9 cellular contexts compared by ENCODE assay signal in genomic region chr18:11752116-11752911, GRCh38.
DNase-seq lines count a peak whose midpoint lies in the region; ATAC-seq, FAIRE-seq and TF ChIP-seq lines count a peak whose summit lies in the region.
"Had no signal": no experiment of that assay in that cellular context is flagged by ENCODE, and none has a peak within 500 bp of the region (broad histone marks: within the 10 kb centered on the region; RNA-seq: fewer than 3 reads in every experiment).

No MANE protein-coding gene starts in this region.

- no peak overlapping the region for H3K9ac ChIP-seq in PC-3 (ENCODE audit: low read length)

- peak overlapping the region; percentile 52 for H3K4me2 ChIP-seq in PC-3 (ENCODE audit: low read length)

- H4K20me1 ChIP-seq in PC-3 (ENCODE audit: low read length), result no peaks in the 10 kb centered on the region

- H3K79me2 ChIP-seq in PC-3 (ENCODE audit: low read length), result no peaks in the 10 kb centered on the region

- H3F3A ChIP-seq in PC-3 (ENCODE audit: low read length, unreplicated experiment), result no peaks in the 10 kb centered on the region

- no peak for TF ChIP-seq CTCF in PC-3 (conservative IDR thresholded peaks at IDR 0.05; ENCODE audit: low read depth, low read length)
- no peak for TF ChIP-seq CTCF in esophagus squamous epithelium (IDR thresholded peaks at IDR 0.05)
- TF ChIP-seq CTCF in ovary (IDR thresholded peaks at IDR 0.05), result no peak

- 0 to 14% methylated on average over 16 to 20 of the region's 64 CpGs for WGBS in esophagus squamous epithelium, 2 donors
- WGBS in ovary, 3 donors, result 1% methylated on average over 54 to 64 of the region's 64 CpGs

- peak overlapping the region; percentile 2; the same call in 1 of the 2 replicates for H2AFZ ChIP-seq in PC-3 (ENCODE audit: low read length)

- POLR2A ChIA-PET in PC-3 (lab: Charles Lee; ENCODE audit: unreplicated experiment), result no interaction called here

- ATAC-seq in PC-3 (peak; percentile 68), HG03108 (IDR thresholded peaks at IDR 0.05; ENCODE audit: unreplicated experiment) (no peak), HG02852 (IDR thresholded peaks at IDR 0.05; ENCODE audit: unreplicated experiment) (no peak)

- DNase-seq in GM18507 (ENCODE audit: extremely low spot score, insufficient read length, low read depth), result peak; percentile 25
- DNase-seq in PC-3, result peak; percentile 41
- no peak for DNase-seq in esophagus squamous epithelium (lab: John Stamatoyannopoulos, UW)
- no peak for DNase-seq in ovary
- no peak for DNase-seq in NK-92 treated with Interleukin-12 subunit alpha and Interleukin-12 subunit beta, amount 100 ng/mL, for 24 hours (lab: John Stamatoyannopoulos, UW)
- DNase-seq in stimulated activated CD4-positive, alpha-beta T cell treated with anti-CD3 and anti-CD28 coated beads, Interleukin-4, amount 100 ng/mL, for 1 hour, result no peak

- H3K36me3 ChIP-seq in PC-3 (ENCODE audit: low read depth, low read length) (no peaks in the 10 kb centered on the region), esophagus squamous epithelium (no peaks in the 10 kb centered on the region), ovary (no peaks in the 10 kb centered on the region)

- H3K9me2 ChIP-seq in PC-3 (replicated peaks; ENCODE audit: low read length), result no peaks in the 10 kb centered on the region

- no peak for TF ChIP-seq EP300 in ovary (IDR thresholded peaks at IDR 0.05)

- intact Hi-C loops in PC-3 (cut with micrococcal nuclease) (no loop called here), esophagus squamous epithelium (cut with DNase I) (no loop called here), ovary (cut with DNase I) (no loop called here)

- CTCF ChIA-PET in PC-3 (lab: Charles Lee), result no interaction called here

- H3K9me3 ChIP-seq in PC-3 (ENCODE audit: low read length), result no peaks in the 10 kb centered on the region
- H3K9me3 ChIP-seq in esophagus squamous epithelium, result no peaks in the 10 kb centered on the region
- no peaks in the 10 kb centered on the region for H3K9me3 ChIP-seq in ovary

- peaks cover 75% of the 10 kb centered on the region for H3K27me3 ChIP-seq in PC-3 (ENCODE audit: low read length)
- peaks cover 0 to 37% (median 0%) of the 10 kb centered on the region in 4 donors for H3K27me3 ChIP-seq in esophagus squamous epithelium
- no peaks in the 10 kb centered on the region for H3K27me3 ChIP-seq in ovary

- FAIRE-seq in GM18507 (lab: Jason Lieb, UNC), result no peak
- FAIRE-seq: frontal cortex had no signal

- no peaks in the 10 kb centered on the region for H3K4me1 ChIP-seq in PC-3 (ENCODE audit: insufficient read depth, low read length)
- peaks cover 8 to 21% (median 13%) of the 10 kb centered on the region in 3 donors for H3K4me1 ChIP-seq in esophagus squamous epithelium
- H3K4me1 ChIP-seq in ovary (ENCODE audit: insufficient read depth), result peaks cover 7% of the 10 kb centered on the region

- no peak overlapping the region for H3K27ac ChIP-seq in PC-3 (ENCODE audit: low read length)
- no peak overlapping the region for H3K27ac ChIP-seq in esophagus squamous epithelium
- H3K27ac ChIP-seq in ovary, result no peak overlapping the region

- peak overlapping the region; percentile 41 for H3K4me3 ChIP-seq in PC-3 (ENCODE audit: low read length)
- peak overlapping the region; percentile 28 to 59 (median 40) for H3K4me3 ChIP-seq in esophagus squamous epithelium
- peak overlapping the region; percentile 15 for H3K4me3 ChIP-seq in ovary

- TF ChIP-seq POLR2A in esophagus squamous epithelium (IDR thresholded peaks at IDR 0.05), result no peak
- no peak for TF ChIP-seq POLR2A in ovary (IDR thresholded peaks at IDR 0.05)

- BruUV-seq in PC-3 (replicated peaks; lab: Mats Ljungman, UMichigan), result no TSS peak

Comparison
In these comparisons a context has a peak if more than half of its experiments do, and no peak if none do; other contexts are left out.
1. DNase-seq: peak in GM18507 (single experiment) and PC-3 (single experiment); none in esophagus squamous epithelium (single experiment), ovary (0 of 5), NK-92 treated with Interleukin-12 subunit alpha and Interleukin-12 subunit beta, amount 100 ng/mL, for 24 hours (single experiment) and stimulated activated CD4-positive, alpha-beta T cell treated with anti-CD3 and anti-CD28 coated beads, Interleukin-4, amount 100 ng/mL, for 1 hour (single experiment).
2. Peak in every context shown above with its lines, with median percentiles within 50 percentile points of each other: H3K4me3 ChIP-seq.